In genomic region chr12:45718306-45718705, GRCh38 we compare ENCODE assay signal across 18 cellular contexts. TPM values are rescaled to one million over a fixed set of nuclear protein-coding genes. Genes with fewer than 3 reads are reported as not detected.
DNase-seq lines count a peak whose midpoint lies in the region; ATAC-seq and TF ChIP-seq lines count a peak whose summit lies in the region.
"Had no signal": no experiment of that assay in that cellular context is flagged by ENCODE, and none has a peak within 500 bp of the region (broad histone marks: within the 10 kb centered on the region; RNA-seq: fewer than 3 reads in every experiment).

No MANE protein-coding gene starts in this region.

- no peak for TF ChIP-seq CTCF in WERI-Rb-1 (IDR thresholded peaks at IDR 0.05; ENCODE audit: low read depth, low read length)

- ATAC-seq in activated T-cell treated with anti-CD3 and anti-CD28 coated beads, Interleukin-2, amount 50 U/mL, for 72 hours (replicated peaks in 1 of 2): no peak
- ATAC-seq in effector memory CD8-positive, alpha-beta T cell (replicated peaks): no peak
- ATAC-seq in natural killer cell treated with Interleukin-12 subunit alpha and Interleukin-12 subunit beta and Interleukin-15 and Interleukin-18, amount 100 ng/mL, for 72 hours: peak in 1 of 2 donors; percentile 60
- ATAC-seq in HG03175 (IDR thresholded peaks at IDR 0.05; ENCODE audit: unreplicated experiment): no peak
- ATAC-seq: A549, HepG2 had no signal

- no peak overlapping the region for H3K27ac ChIP-seq in CD8-positive, alpha-beta memory T cell (ENCODE audit: low read depth, low read length)
- no peak overlapping the region for H3K27ac ChIP-seq in WERI-Rb-1
- H3K27ac ChIP-seq: A549; BLaER1 treated with 17β-estradiol and CSF1 and Interleukin-3, amounts not matched to agents 10 nM and 100 nM; KMS-11 had no signal

- H3K4me1 Mint-ChIP-seq in activated T-cell treated with anti-CD3 and anti-CD28 coated beads, Interleukin-2, amount 50 U/mL, for 72 hours (ENCODE audit: low read depth): peaks cover 42% of the 10 kb centered on the region
- H3K4me1 Mint-ChIP-seq in CD8-positive, alpha-beta memory T cell: peaks cover 60 to 76% (median 69%) of the 10 kb centered on the region in 3 donors
- peaks cover 27 to 73% of the 10 kb centered on the region in 2 donors for H3K4me1 Mint-ChIP-seq in effector memory CD8-positive, alpha-beta T cell (ENCODE audit: low read depth in 2 of 2)
- H3K4me1 Mint-ChIP-seq in natural killer cell treated with Interleukin-12 subunit alpha and Interleukin-12 subunit beta and Interleukin-15 and Interleukin-18, amount 100 ng/mL, for 72 hours (ENCODE audit: low read depth in 2 of 2): peaks cover 54 to 61% of the 10 kb centered on the region in 2 donors

- no peak overlapping the region for H3K4me3 ChIP-seq in CD8-positive, alpha-beta memory T cell (ENCODE audit: low read length)
- H3K4me3 ChIP-seq in MG63 (no peak overlapping the region), WERI-Rb-1 (ENCODE audit: low read depth, low read length) (no peak overlapping the region)
- H3K4me3 ChIP-seq: A549; BLaER1 treated with 17β-estradiol and CSF1 and Interleukin-3, amounts not matched to agents 10 nM and 100 nM had no signal

- peak overlapping the region; percentile 42 for H3K27ac Mint-ChIP-seq in activated T-cell treated with anti-CD3 and anti-CD28 coated beads, Interleukin-2, amount 50 U/mL, for 72 hours
- H3K27ac Mint-ChIP-seq in CD8-positive, alpha-beta memory T cell: peak overlapping the region in 7 of 8 donors; percentile 19 to 66 (median 41)
- peak overlapping the region; percentile 62 to 84 for H3K27ac Mint-ChIP-seq in effector memory CD8-positive, alpha-beta T cell
- H3K27ac Mint-ChIP-seq in natural killer cell treated with Interleukin-12 subunit alpha and Interleukin-12 subunit beta and Interleukin-15 and Interleukin-18, amount 100 ng/mL, for 72 hours: peak overlapping the region; percentile 60 to 78

- H3K27me3 ChIP-seq in CD8-positive, alpha-beta memory T cell (ENCODE audit: insufficient read depth, low read length, poor library complexity, severe bottlenecking): no peaks in the 10 kb centered on the region
- H3K27me3 ChIP-seq in MG63 (no peaks in the 10 kb centered on the region), WERI-Rb-1 (ENCODE audit: insufficient read depth, low read depth, severe bottlenecking) (no peaks in the 10 kb centered on the region)
- H3K27me3 ChIP-seq: BLaER1 treated with 17β-estradiol and CSF1 and Interleukin-3, amounts not matched to agents 10 nM and 100 nM had no signal

- peaks cover 2 to 4% of the 10 kb centered on the region in 2 donors for H3K36me3 Mint-ChIP-seq in activated T-cell treated with anti-CD3 and anti-CD28 coated beads, Interleukin-2, amount 50 U/mL, for 72 hours (ENCODE audit: insufficient read depth in 2 of 2)
- H3K36me3 Mint-ChIP-seq in CD8-positive, alpha-beta memory T cell: peaks cover 0 to 9% (median 0%) of the 10 kb centered on the region in 3 donors
- no peaks in the 10 kb centered on the region for H3K36me3 Mint-ChIP-seq in effector memory CD8-positive, alpha-beta T cell (ENCODE audit: insufficient read depth)
- peaks cover 11% of the 10 kb centered on the region for H3K36me3 Mint-ChIP-seq in natural killer cell treated with Interleukin-12 subunit alpha and Interleukin-12 subunit beta and Interleukin-15 and Interleukin-18, amount 100 ng/mL, for 72 hours

- no peak for DNase-seq in activated T-cell treated with anti-CD3 and anti-CD28 coated beads, Interleukin-2, amount 50 U/mL, for 72 hours
- DNase-seq in activated T-cell treated with anti-CD3 and anti-CD28 coated beads, Interleukin-2, amount 50 U/mL, for 1 hour: no peak
- no peak for DNase-seq in CD8-positive, alpha-beta memory T cell
- no peak for DNase-seq in effector memory CD8-positive, alpha-beta T cell
- DNase-seq in natural killer cell treated with Interleukin-12 subunit alpha and Interleukin-12 subunit beta and Interleukin-15 and Interleukin-18, amount 100 ng/mL, for 72 hours (ENCODE audit: low spot score): no peak
- DNase-seq in MG63: no peak
- no peak for DNase-seq in WERI-Rb-1
- DNase-seq: Caco-2, EL, NCI-H1105 treated with DMSO at 0.1 percent for 48 hours, NCI-H187, NCI-H226, NCI-H524 treated with DMSO at 0.1 percent for 48 hours had no signal

- H3K36me3 ChIP-seq in CD8-positive, alpha-beta memory T cell (ENCODE audit: insufficient read depth, low read length): no peaks in the 10 kb centered on the region
- H3K36me3 ChIP-seq in MG63: no peaks in the 10 kb centered on the region; the same call in 1 of the 2 replicates
- no peaks in the 10 kb centered on the region for H3K36me3 ChIP-seq in WERI-Rb-1

- CTCF ChIA-PET in CD8-positive, alpha-beta memory T cell (lab: Charles Lee): interaction anchor here (0.6 to 2.4 kb wide), 3 partner anchors 9 to 297 kb away, joined by 3 to 8 read pairs (median 3); no protein-coding TSS in a partner anchor

- POLR2A ChIA-PET in CD8-positive, alpha-beta memory T cell (lab: Charles Lee): no interaction called here

- no peaks in the 10 kb centered on the region for H3K9me3 Mint-ChIP-seq in activated T-cell treated with anti-CD3 and anti-CD28 coated beads, Interleukin-2, amount 50 U/mL, for 72 hours
- no peaks in the 10 kb centered on the region for H3K9me3 Mint-ChIP-seq in CD8-positive, alpha-beta memory T cell
- H3K9me3 Mint-ChIP-seq in effector memory CD8-positive, alpha-beta T cell: no peaks in the 10 kb centered on the region
- no peaks in the 10 kb centered on the region for H3K9me3 Mint-ChIP-seq in natural killer cell treated with Interleukin-12 subunit alpha and Interleukin-12 subunit beta and Interleukin-15 and Interleukin-18, amount 100 ng/mL, for 72 hours

- H3K9me3 ChIP-seq in CD8-positive, alpha-beta memory T cell (ENCODE audit: low read length): no peaks in the 10 kb centered on the region
- H3K9me3 ChIP-seq in MG63: no peaks in the 10 kb centered on the region
- no peaks in the 10 kb centered on the region for H3K9me3 ChIP-seq in WERI-Rb-1 (ENCODE audit: severe bottlenecking)
- H3K9me3 ChIP-seq: A549; BLaER1 treated with 17β-estradiol and CSF1 and Interleukin-3, amounts not matched to agents 10 nM and 100 nM; Caco-2 had no signal

- no peak overlapping the region for H3K4me3 Mint-ChIP-seq in activated T-cell treated with anti-CD3 and anti-CD28 coated beads, Interleukin-2, amount 50 U/mL, for 72 hours
- H3K4me3 Mint-ChIP-seq in CD8-positive, alpha-beta memory T cell: no peak overlapping the region
- H3K4me3 Mint-ChIP-seq in effector memory CD8-positive, alpha-beta T cell: no peak overlapping the region
- H3K4me3 Mint-ChIP-seq in natural killer cell treated with Interleukin-12 subunit alpha and Interleukin-12 subunit beta and Interleukin-15 and Interleukin-18, amount 100 ng/mL, for 72 hours: no peak overlapping the region

- peaks cover 43% of the 10 kb centered on the region for H3K4me1 ChIP-seq in CD8-positive, alpha-beta memory T cell (ENCODE audit: insufficient read depth, low read length)
- H3K4me1 ChIP-seq: A549, Caco-2 had no signal

- no peaks in the 10 kb centered on the region for H3K27me3 Mint-ChIP-seq in activated T-cell treated with anti-CD3 and anti-CD28 coated beads, Interleukin-2, amount 50 U/mL, for 72 hours (ENCODE audit: low read depth)
- no peaks in the 10 kb centered on the region for H3K27me3 Mint-ChIP-seq in CD8-positive, alpha-beta memory T cell
- H3K27me3 Mint-ChIP-seq in effector memory CD8-positive, alpha-beta T cell: no peaks in the 10 kb centered on the region
- no peaks in the 10 kb centered on the region for H3K27me3 Mint-ChIP-seq in natural killer cell treated with Interleukin-12 subunit alpha and Interleukin-12 subunit beta and Interleukin-15 and Interleukin-18, amount 100 ng/mL, for 72 hours

RNA-seq across cellular contexts. Expression of gene ARID2, which starts 11.2 kb away (rescaled TPM):
- total RNA-seq in activated T-cell treated with anti-CD3 and anti-CD28 coated beads, Interleukin-2, amount 50 U/mL, for 72 hours: 10 to 100 TPM; 29.6 TPM
- total RNA-seq in CD8-positive, alpha-beta memory T cell: 10 to 100 TPM; 25.5 to 26.7 TPM
- 12.9 TPM for polyA plus RNA-seq in CD8-positive, alpha-beta memory T cell
- 100 to 1,000 TPM; 116 to 133 TPM for total RNA-seq in natural killer cell treated with Interleukin-12 subunit alpha and Interleukin-12 subunit beta and Interleukin-15 and Interleukin-18, amount 100 ng/mL, for 72 hours
- 8.8 and 10.5 TPM in 2 replicates for total RNA-seq in MG63 (2014; rRNA removed; shearing (Covaris generic); ENCODE audit: low replicate concordance)
